In the genomic region with DNA sequence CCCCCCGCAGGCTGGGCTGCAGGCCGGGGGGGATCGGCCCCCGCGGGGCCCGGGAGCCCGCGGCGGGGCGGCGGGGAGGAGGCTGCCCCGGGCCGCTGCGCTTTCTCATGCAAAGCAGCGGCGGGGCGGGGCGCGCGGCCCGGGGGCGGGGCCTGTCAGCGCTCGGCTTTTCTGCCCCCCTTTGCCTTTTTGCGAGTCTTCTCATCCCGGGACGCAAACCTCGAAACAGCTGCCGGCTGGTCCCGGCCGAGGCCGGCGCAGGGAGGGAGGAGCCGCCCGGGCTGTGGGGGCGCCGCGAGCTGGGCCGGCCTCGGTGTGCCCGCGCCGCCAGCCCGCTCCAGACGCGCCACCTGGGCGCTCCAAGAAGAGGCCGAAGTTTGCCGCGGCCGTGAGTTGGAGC, we compare ENCODE assay signal across 10 cellular contexts. TPM values are rescaled to one million over a fixed set of nuclear protein-coding genes. Genes with fewer than 3 reads are reported as not detected.
DNase-seq lines count a peak whose midpoint lies in the region; ATAC-seq, FAIRE-seq and TF ChIP-seq lines count a peak whose summit lies in the region.
"Had no signal": no experiment of that assay in that cellular context is flagged by ENCODE, and none has a peak within 500 bp of the region (broad histone marks: within the 10 kb centered on the region; RNA-seq: fewer than 3 reads in every experiment).

A gene with protein sequence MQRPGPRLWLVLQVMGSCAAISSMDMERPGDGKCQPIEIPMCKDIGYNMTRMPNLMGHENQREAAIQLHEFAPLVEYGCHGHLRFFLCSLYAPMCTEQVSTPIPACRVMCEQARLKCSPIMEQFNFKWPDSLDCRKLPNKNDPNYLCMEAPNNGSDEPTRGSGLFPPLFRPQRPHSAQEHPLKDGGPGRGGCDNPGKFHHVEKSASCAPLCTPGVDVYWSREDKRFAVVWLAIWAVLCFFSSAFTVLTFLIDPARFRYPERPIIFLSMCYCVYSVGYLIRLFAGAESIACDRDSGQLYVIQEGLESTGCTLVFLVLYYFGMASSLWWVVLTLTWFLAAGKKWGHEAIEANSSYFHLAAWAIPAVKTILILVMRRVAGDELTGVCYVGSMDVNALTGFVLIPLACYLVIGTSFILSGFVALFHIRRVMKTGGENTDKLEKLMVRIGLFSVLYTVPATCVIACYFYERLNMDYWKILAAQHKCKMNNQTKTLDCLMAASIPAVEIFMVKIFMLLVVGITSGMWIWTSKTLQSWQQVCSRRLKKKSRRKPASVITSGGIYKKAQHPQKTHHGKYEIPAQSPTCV (plus strand): TSS at position 198 of the 400 bp plus-strand sequence. CDS start 479 bp downstream, outside the sequence.

- peak within 1 kb of the TSS; percentile 96 for H3K27ac Mint-ChIP-seq in neural progenitor cell
- H3K27ac Mint-ChIP-seq: IgD-negative memory B cell had no signal

- no peak for ATAC-seq in GM19395 (IDR thresholded peaks at IDR 0.05; ENCODE audit: unreplicated experiment)

- peak in 2 of 4 donors; percentile 28 to 44 for TF ChIP-seq POLR2A in esophagus squamous epithelium (IDR thresholded peaks at IDR 0.05)

- peaks cover 44% of the 10 kb centered on the region for H3F3A ChIP-seq in neural progenitor cell (ENCODE audit: low read depth)

- peaks cover 16 to 72% (median 21%) of the 10 kb centered on the region in 3 donors for H3K4me1 ChIP-seq in esophagus squamous epithelium
- peaks cover 29% of the 10 kb centered on the region for H3K4me1 ChIP-seq in neural progenitor cell

- peaks cover 85% of the 10 kb centered on the region for H4K20me1 ChIP-seq in neural progenitor cell (ENCODE audit: low read depth)

- TF ChIP-seq CTCF in esophagus squamous epithelium (IDR thresholded peaks at IDR 0.05) (no peak), neural progenitor cell (IDR thresholded peaks at IDR 0.05) (no peak)

- H3K36me3 Mint-ChIP-seq in neural progenitor cell: peaks cover 25% of the 10 kb centered on the region
- H3K36me3 Mint-ChIP-seq: IgD-negative memory B cell had no signal

- peak within 1 kb of the TSS; percentile 96 for H3K4me2 ChIP-seq in neural progenitor cell

- peaks cover 42% of the 10 kb centered on the region for H3K27me3 Mint-ChIP-seq in neural progenitor cell (ENCODE audit: insufficient read depth, low read depth)

- intact Hi-C loops in esophagus squamous epithelium (cut with DNase I): no loop called here

- peaks cover 0 to 5% (median 0%) of the 10 kb centered on the region in 3 donors for H3K36me3 ChIP-seq in esophagus squamous epithelium
- no peaks in the 10 kb centered on the region for H3K36me3 ChIP-seq in neural progenitor cell

- WGBS in esophagus squamous epithelium, 2 donors: no CpG with 5 or more reads among the region's 51 CpGs

- FAIRE-seq in HTR-8/SVneo (lab: Jason Lieb, UNC): no peak
- FAIRE-seq: G401.6 had no signal

- peak within 1 kb of the TSS; percentile 48 for H2AFZ ChIP-seq in neural progenitor cell (replicated peaks)

- peaks cover 38% of the 10 kb centered on the region for H3K4me1 Mint-ChIP-seq in neural progenitor cell

- DNase-seq in AG08396 (ENCODE audit: low spot score) (peak; percentile 61), NCI-H69 (lab: John Stamatoyannopoulos, UW) (peak; percentile 30), esophagus squamous epithelium (lab: John Stamatoyannopoulos, UW) (no peak), neural progenitor cell (ENCODE audit: low spot score) (peak; percentile 91), HTR-8/SVneo (ENCODE audit: insufficient read length, low spot score) (no peak), activated gamma-delta T cell (lab: John Stamatoyannopoulos, UW) (no peak)
- DNase-seq in central memory CD4-positive, alpha-beta T cell: no peak

- peak within 1 kb of the TSS; percentile 67 to 72 (median 70) for H3K4me3 ChIP-seq in esophagus squamous epithelium
- peak within 1 kb of the TSS; percentile 67 for H3K4me3 ChIP-seq in neural progenitor cell

- no peak within 1 kb of the TSS for H3K9ac ChIP-seq in neural progenitor cell

- no peaks in the 10 kb centered on the region for H3K79me2 ChIP-seq in neural progenitor cell (ENCODE audit: low read depth)

- H3K27me3 ChIP-seq in esophagus squamous epithelium: peaks cover 0 to 72% (median 3%) of the 10 kb centered on the region in 4 donors
- peaks cover 100% of the 10 kb centered on the region for H3K27me3 ChIP-seq in neural progenitor cell

- peaks cover 4% of the 10 kb centered on the region for H3K9me3 Mint-ChIP-seq in neural progenitor cell

- H3K9me3 ChIP-seq in esophagus squamous epithelium: no peaks in the 10 kb centered on the region
- H3K9me3 ChIP-seq in neural progenitor cell (ENCODE audit: low read depth): no peaks in the 10 kb centered on the region

- peak within 1 kb of the TSS; percentile 99 for H3K4me3 Mint-ChIP-seq in neural progenitor cell

- H3K27ac ChIP-seq in esophagus squamous epithelium (peak within 1 kb of the TSS; percentile 68 to 90 (median 84)), neural progenitor cell (no peak within 1 kb of the TSS)

RNA-seq across cellular contexts. Expression of the gene that starts here (rescaled TPM):
- 10 to 100 TPM in 2 of 4 donors, 1 to 10 TPM in 2; 7.2 to 16.3 (median 11.6) TPM for total RNA-seq in esophagus squamous epithelium
- total RNA-seq in neural progenitor cell (ENCODE audit: low replicate concordance): 0.11 and 0.81 TPM in 2 replicates

Comparison
In these comparisons a context has a peak if more than half of its experiments do, and no peak if none do; other contexts are left out.
1. Peak in DNase-seq, H3K4me3 ChIP-seq and H3K4me2 ChIP-seq in neural progenitor cell; RNA of the gene not detected or under 1 TPM.
2. DNase-seq: peak in AG08396 (single experiment) and NCI-H69 (single experiment); none in esophagus squamous epithelium (single experiment), HTR-8/SVneo (single experiment), activated gamma-delta T cell (single experiment) and central memory CD4-positive, alpha-beta T cell (single experiment).